ENCODE assay signal across 9 cellular contexts in the genomic region with DNA sequence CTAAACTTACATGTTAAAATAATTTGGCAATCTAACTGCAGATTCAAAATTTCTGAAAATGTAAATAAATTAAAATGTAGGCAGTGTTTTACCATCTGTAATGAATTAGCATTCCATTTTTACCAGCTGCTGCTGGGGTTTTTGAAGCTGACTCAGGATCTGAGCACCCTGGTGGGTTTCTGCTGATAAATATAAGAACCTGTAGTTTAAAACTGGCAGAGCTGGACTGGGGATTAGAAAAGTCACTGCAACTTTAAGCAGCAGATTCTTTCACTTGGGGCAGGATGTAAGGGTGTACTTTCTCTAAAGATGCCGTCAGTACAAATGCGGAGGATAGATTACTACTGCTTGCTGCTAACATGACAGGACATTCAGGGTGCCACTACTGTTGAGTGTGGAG.
A peak's percentile ranks its signal among the peaks of the same experiment; 100 is the strongest.
DNase-seq lines count a peak whose midpoint lies in the region; ATAC-seq and TF ChIP-seq lines count a peak whose summit lies in the region.
"Had no signal": no experiment of that assay in that cellular context is flagged by ENCODE, and none has a peak within 500 bp of the region (broad histone marks: within the 10 kb centered on the region; RNA-seq: fewer than 3 reads in every experiment).

No MANE protein-coding gene starts in this region.

- peaks cover 27% of the 10 kb centered on the region for H3K36me3 Mint-ChIP-seq in activated naive CD8-positive, alpha-beta T cell treated with anti-CD3 and anti-CD28 coated beads, Interleukin-2, amount 50 U/mL, for 24 hours (ENCODE audit: low read depth)

- H3K27me3 Mint-ChIP-seq in activated naive CD8-positive, alpha-beta T cell treated with anti-CD3 and anti-CD28 coated beads, Interleukin-2, amount 50 U/mL, for 24 hours = no peaks in the 10 kb centered on the region

- 27 to 56% methylated on average over 2 of the region's 2 CpGs for WGBS in GM23248 (ENCODE audit: low coverage in 1 of 2, low lambda C conversion rate in 2 of 2, missing lambda C conversion rate in 2 of 2), 2 experiments

- no peak overlapping the region for H3K27ac ChIP-seq in GM23248

- peaks cover 11% of the 10 kb centered on the region for H3K9me3 Mint-ChIP-seq in activated naive CD8-positive, alpha-beta T cell treated with anti-CD3 and anti-CD28 coated beads, Interleukin-2, amount 50 U/mL, for 24 hours

- no peak overlapping the region for H3K4me3 ChIP-seq in GM23248

- no peak overlapping the region for H3K9ac ChIP-seq in GM23248

- peaks cover 30% of the 10 kb centered on the region for H3F3A ChIP-seq in GM23248 (ENCODE audit: insufficient read depth)

- H3K4me1 Mint-ChIP-seq in activated naive CD8-positive, alpha-beta T cell treated with anti-CD3 and anti-CD28 coated beads, Interleukin-2, amount 50 U/mL, for 24 hours = peaks cover 12% of the 10 kb centered on the region

- H3K27me3 ChIP-seq in GM23248 (replicated peaks; ENCODE audit: insufficient read depth) = no peaks in the 10 kb centered on the region

- H4K20me1 ChIP-seq in GM23248 (ENCODE audit: insufficient read depth) = no peaks in the 10 kb centered on the region

- peak overlapping the region; percentile 50 for H3K4me2 ChIP-seq in GM23248 (ENCODE audit: unreplicated experiment)

- H3K79me2 ChIP-seq in GM23248 (ENCODE audit: insufficient read depth) = no peaks in the 10 kb centered on the region

- DNase-seq in A172 (ENCODE audit: low spot score) (peak; percentile 57), GM23248 (peak; percentile 67), glomerular visceral epithelial cell (ENCODE audit: extremely low spot score) (peak; percentile 60), GF-D8 (lab: John Stamatoyannopoulos, UW) (no peak), T-helper 1 cell (no peak)
- no peak for DNase-seq in stimulated activated CD4-positive, alpha-beta T cell treated with anti-CD3 and anti-CD28 coated beads, Interleukin-2, amount 100 ng/mL, for 24 hours
- no peak for DNase-seq in activated naive CD8-positive, alpha-beta T cell treated with anti-CD3 and anti-CD28 coated beads, Interleukin-2, amount 50 U/mL, for 24 hours
- DNase-seq: C1 segment of cervical spinal cord had no signal

- no peaks in the 10 kb centered on the region for H3K36me3 ChIP-seq in GM23248 (ENCODE audit: low read depth)

- ATAC-seq in SK-N-SH treated with all-trans-retinoic acid at 6 μM for 48 hours = peak; percentile 74
- no peak for ATAC-seq in activated naive CD8-positive, alpha-beta T cell treated with anti-CD3 and anti-CD28 coated beads, Interleukin-2, amount 50 U/mL, for 24 hours

- in situ Hi-C loops in GM23248 (cut with MboI) = loop anchor here (10.0 kb wide), 1 partner anchor 709 kb away; no protein-coding TSS in a partner anchor

- H3K4me3 Mint-ChIP-seq in activated naive CD8-positive, alpha-beta T cell treated with anti-CD3 and anti-CD28 coated beads, Interleukin-2, amount 50 U/mL, for 24 hours = no peak overlapping the region

- peaks cover 30% of the 10 kb centered on the region for H3K4me1 ChIP-seq in GM23248 (ENCODE audit: insufficient read depth)

- no peak overlapping the region for H3K27ac Mint-ChIP-seq in activated naive CD8-positive, alpha-beta T cell treated with anti-CD3 and anti-CD28 coated beads, Interleukin-2, amount 50 U/mL, for 24 hours

- no peaks in the 10 kb centered on the region for H3K9me2 ChIP-seq in GM23248 (ENCODE audit: insufficient read depth)

- H3K9me3 ChIP-seq in GM23248 (ENCODE audit: low read depth) = no peaks in the 10 kb centered on the region

- H2AFZ ChIP-seq in GM23248 = no peak overlapping the region

TF ChIP-seq in SK-N-SH treated with all-trans-retinoic acid at 6 μM for 48 hours, 23 proteins besides CTCF, POLR2A, EP300 and RAD21:
- TF ChIP-seq, protein P1, sequence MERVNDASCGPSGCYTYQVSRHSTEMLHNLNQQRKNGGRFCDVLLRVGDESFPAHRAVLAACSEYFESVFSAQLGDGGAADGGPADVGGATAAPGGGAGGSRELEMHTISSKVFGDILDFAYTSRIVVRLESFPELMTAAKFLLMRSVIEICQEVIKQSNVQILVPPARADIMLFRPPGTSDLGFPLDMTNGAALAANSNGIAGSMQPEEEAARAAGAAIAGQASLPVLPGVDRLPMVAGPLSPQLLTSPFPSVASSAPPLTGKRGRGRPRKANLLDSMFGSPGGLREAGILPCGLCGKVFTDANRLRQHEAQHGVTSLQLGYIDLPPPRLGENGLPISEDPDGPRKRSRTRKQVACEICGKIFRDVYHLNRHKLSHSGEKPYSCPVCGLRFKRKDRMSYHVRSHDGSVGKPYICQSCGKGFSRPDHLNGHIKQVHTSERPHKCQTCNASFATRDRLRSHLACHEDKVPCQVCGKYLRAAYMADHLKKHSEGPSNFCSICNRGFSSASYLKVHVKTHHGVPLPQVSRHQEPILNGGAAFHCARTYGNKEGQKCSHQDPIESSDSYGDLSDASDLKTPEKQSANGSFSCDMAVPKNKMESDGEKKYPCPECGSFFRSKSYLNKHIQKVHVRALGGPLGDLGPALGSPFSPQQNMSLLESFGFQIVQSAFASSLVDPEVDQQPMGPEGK (CRISPR knock-in tag; IDR thresholded peaks at IDR 0.05; ENCODE audit: borderline replicate concordance) = no peak
- TF ChIP-seq CSDC2 (CRISPR knock-in tag; IDR thresholded peaks at IDR 0.05) = no peak
- TF ChIP-seq ZNF565 (CRISPR knock-in tag; conservative IDR thresholded peaks at IDR 0.05; ENCODE audit: low read depth) = no peak
- TF ChIP-seq TCF4 (CRISPR knock-in tag; IDR thresholded peaks at IDR 0.05; ENCODE audit: borderline replicate concordance) = peak; percentile 80

Comparison
In these comparisons a context has a peak if more than half of its experiments do, and no peak if none do; other contexts are left out.
1. DNase-seq: peak in A172 (single experiment), GM23248 (single experiment) and glomerular visceral epithelial cell (single experiment); none in stimulated activated CD4-positive, alpha-beta T cell treated with anti-CD3 and anti-CD28 coated beads, Interleukin-2, amount 100 ng/mL, for 24 hours (0 of 2), GF-D8 (single experiment), activated naive CD8-positive, alpha-beta T cell treated with anti-CD3 and anti-CD28 coated beads, Interleukin-2, amount 50 U/mL, for 24 hours (single experiment) and T-helper 1 cell (0 of 5).